20 cellular contexts compared by ENCODE assay signal in the genomic region with DNA sequence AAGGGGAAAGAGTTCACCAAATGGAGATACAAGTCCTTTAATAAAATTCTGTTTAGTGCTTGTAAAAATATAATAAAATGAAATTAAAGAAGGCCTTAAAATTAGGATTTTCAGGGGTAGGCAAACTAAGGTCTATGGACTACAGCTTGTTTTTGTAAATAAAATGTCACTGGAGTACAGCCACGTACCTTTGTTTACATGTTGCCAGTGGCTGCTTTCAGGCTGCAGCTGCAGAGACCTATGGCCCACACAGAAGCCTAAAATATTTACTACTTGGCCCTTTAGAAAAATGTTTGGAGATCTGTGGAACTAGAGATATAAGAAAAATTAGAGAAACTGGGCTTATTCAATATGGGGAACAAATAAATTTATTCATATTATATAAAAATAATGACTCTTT.
DNase-seq lines count a peak whose midpoint lies in the region; ATAC-seq, FAIRE-seq and TF ChIP-seq lines count a peak whose summit lies in the region.
"Had no signal": no experiment of that assay in that cellular context is flagged by ENCODE, and none has a peak within 500 bp of the region (broad histone marks: within the 10 kb centered on the region; RNA-seq: fewer than 3 reads in every experiment).

No MANE protein-coding gene starts in this region.

- H3K27ac Mint-ChIP-seq in GM23338 (0 out of 2 replicates have a peak overlapping the region, but pooled peaks have one; percentile 86), nephron progenitor cell (peak overlapping the region; percentile 66)
- H3K27ac Mint-ChIP-seq in CD4-positive, alpha-beta T cell = no peak overlapping the region
- H3K27ac Mint-ChIP-seq: CD4-positive, CD25-positive, alpha-beta regulatory T cell; CD8-positive, alpha-beta memory T cell had no signal

- no peak overlapping the region for H3K4me3 ChIP-seq in GM23338
- H3K4me3 ChIP-seq in HUES6 (ENCODE audit: low read depth, low read length) = no peak overlapping the region
- no peak overlapping the region for H3K4me3 ChIP-seq in right lobe of liver
- H3K4me3 ChIP-seq: GM12878 had no signal

- H3K4me2 ChIP-seq in GM23338 = no peak overlapping the region

- H3K36me3 ChIP-seq in GM23338 (ENCODE audit: insufficient read depth) (no peaks in the 10 kb centered on the region), HUES6 (ENCODE audit: control insufficient read depth, insufficient read depth, low read length) (no peaks in the 10 kb centered on the region), right lobe of liver (no peaks in the 10 kb centered on the region)

- WGBS in right lobe of liver (ENCODE audit: insufficient coverage, low coverage, low lambda C conversion rate, missing lambda C conversion rate) = 0% methylated on average over 1 of the region's 1 CpG

- no peaks in the 10 kb centered on the region for H3K79me2 ChIP-seq in GM23338 (replicated peaks; ENCODE audit: insufficient read depth)

- no peaks in the 10 kb centered on the region for H3F3A ChIP-seq in GM23338 (replicated peaks; ENCODE audit: low read depth)

- no peak for TF ChIP-seq POLR2A in right lobe of liver (IDR thresholded peaks at IDR 0.05)

- POLR2A ChIA-PET in CD4-positive, alpha-beta T cell (lab: Charles Lee) = no interaction called here

- no peaks in the 10 kb centered on the region for H3K9me2 ChIP-seq in GM23338 (ENCODE audit: insufficient read depth)

- H3K27ac ChIP-seq in GM23338 (ENCODE audit: low read depth) (no peak overlapping the region), HUES6 (ENCODE audit: low read depth, low read length) (0 out of 2 replicates have a peak overlapping the region, but pooled peaks have one; percentile 23), right lobe of liver (peak overlapping the region in 2 of 3 donors; percentile 22 to 24)
- no peak overlapping the region for H3K27ac ChIP-seq in CD4-positive, alpha-beta T cell (ENCODE audit: low read depth, low read length)

- H3K27me3 ChIP-seq in GM23338 (ENCODE audit: insufficient read depth) (no peaks in the 10 kb centered on the region), HUES6 (ENCODE audit: control insufficient read depth, insufficient read depth, low read length) (no peaks in the 10 kb centered on the region), right lobe of liver (no peaks in the 10 kb centered on the region)
- H3K27me3 ChIP-seq in CD4-positive, alpha-beta T cell (ENCODE audit: control insufficient read depth, insufficient read depth, low read length) = no peaks in the 10 kb centered on the region

- TF ChIP-seq CTCF in GM23338 (conservative IDR thresholded peaks at IDR 0.05; ENCODE audit: low read depth in 2 of 2) (no peak), right lobe of liver (IDR thresholded peaks at IDR 0.05) (no peak), nephron progenitor cell (IDR thresholded peaks at IDR 0.05) (no peak)
- no peak for TF ChIP-seq CTCF in CD4-positive, alpha-beta T cell (IDR thresholded peaks at IDR 0.05)

- CTCF ChIA-PET in CD4-positive, alpha-beta T cell (lab: Charles Lee) = no interaction called here

- intact Hi-C loops in right lobe of liver (cut with DNase I) = no loop called here
- intact Hi-C loops in CD4-positive, alpha-beta T cell (cut with DNase I, micrococcal nuclease) = no loop called here

- H2AFZ ChIP-seq in GM23338 = no peak overlapping the region

- H3K9me3 Mint-ChIP-seq in GM23338 (no peaks in the 10 kb centered on the region), nephron progenitor cell (no peaks in the 10 kb centered on the region)
- H3K9me3 Mint-ChIP-seq in CD4-positive, alpha-beta T cell = no peaks in the 10 kb centered on the region
- H3K9me3 Mint-ChIP-seq: CD4-positive, CD25-positive, alpha-beta regulatory T cell; CD8-positive, alpha-beta memory T cell; H9 had no signal

- H3K4me3 Mint-ChIP-seq in GM23338 (no peak overlapping the region), nephron progenitor cell (no peak overlapping the region)
- H3K4me3 Mint-ChIP-seq in CD4-positive, alpha-beta T cell = no peak overlapping the region
- H3K4me3 Mint-ChIP-seq: CD4-positive, CD25-positive, alpha-beta regulatory T cell; CD8-positive, alpha-beta memory T cell; H9 had no signal

- H3K27me3 Mint-ChIP-seq in GM23338 (ENCODE audit: insufficient read depth, low read depth, poor library complexity) = peaks cover 1% of the 10 kb centered on the region
- H3K27me3 Mint-ChIP-seq in nephron progenitor cell (ENCODE audit: low read depth, poor library complexity) = no peaks in the 10 kb centered on the region
- H3K27me3 Mint-ChIP-seq in CD4-positive, alpha-beta T cell = no peaks in the 10 kb centered on the region
- H3K27me3 Mint-ChIP-seq: CD4-positive, CD25-positive, alpha-beta regulatory T cell; CD8-positive, alpha-beta memory T cell had no signal

- H4K20me1 ChIP-seq in GM23338 (replicated peaks; ENCODE audit: insufficient read depth) = no peaks in the 10 kb centered on the region

- H3K9ac ChIP-seq in HUES6 (ENCODE audit: low read length) = no peak overlapping the region

- DNase-seq in GM23338 (ENCODE audit: low spot score) (no peak), right lobe of liver (no peak), nephron progenitor cell (no peak), SIG-M5 (lab: John Stamatoyannopoulos, UW) (no peak), GM19239 (ENCODE audit: insufficient read length, low spot score) (no peak)
- no peak for DNase-seq in CD4-positive, alpha-beta T cell
- DNase-seq: C1 segment of cervical spinal cord; CD4-positive, CD25-positive, alpha-beta regulatory T cell; CD8-positive, alpha-beta memory T cell; DMS 273 treated with DMSO at 0.1 percent for 48 hours; DMS79; EL; GDM1; H9 had no signal

- FAIRE-seq in GM19239 (lab: Jason Lieb, UNC) = no peak
- FAIRE-seq: D721Med, GM12878, H1 had no signal

- ATAC-seq in GM23338 (no peak), right lobe of liver (peak; percentile 70 to 91 (median 78)), HG03354 (IDR thresholded peaks at IDR 0.05; ENCODE audit: poor library complexity, severe bottlenecking, unreplicated experiment) (no peak)
- no peak for ATAC-seq in CD4-positive, alpha-beta T cell (ENCODE audit: poor library complexity)
- ATAC-seq: GM12878, HCT116 had no signal

- peaks cover 7% of the 10 kb centered on the region; the same call in 1 of the 2 replicates for H3K4me1 ChIP-seq in GM23338 (ENCODE audit: insufficient read depth)
- H3K4me1 ChIP-seq in HUES6 (ENCODE audit: control insufficient read depth, insufficient read depth, low read length) = peaks cover 12% of the 10 kb centered on the region
- H3K4me1 ChIP-seq in right lobe of liver = peaks cover 0 to 21% (median under 1%) of the 10 kb centered on the region in 4 donors

- H3K9me3 ChIP-seq in HUES6 (ENCODE audit: control insufficient read depth, insufficient read depth, low read depth, low read length) (no peaks in the 10 kb centered on the region), right lobe of liver (no peaks in the 10 kb centered on the region)
- no peaks in the 10 kb centered on the region for H3K9me3 ChIP-seq in CD4-positive, alpha-beta T cell (ENCODE audit: control insufficient read depth, low read length)

- H3K4me1 Mint-ChIP-seq in GM23338 (peaks cover 25% of the 10 kb centered on the region), nephron progenitor cell (peaks cover 20% of the 10 kb centered on the region)
- no peaks in the 10 kb centered on the region for H3K4me1 Mint-ChIP-seq in CD4-positive, alpha-beta T cell (ENCODE audit: low read depth)
- H3K4me1 Mint-ChIP-seq: CD8-positive, alpha-beta memory T cell had no signal

- H3K36me3 Mint-ChIP-seq in GM23338 (ENCODE audit: low read depth) (no peaks in the 10 kb centered on the region), nephron progenitor cell (ENCODE audit: low read depth) (no peaks in the 10 kb centered on the region)
- no peaks in the 10 kb centered on the region for H3K36me3 Mint-ChIP-seq in CD4-positive, alpha-beta T cell (ENCODE audit: low read depth)
- H3K36me3 Mint-ChIP-seq: CD4-positive, CD25-positive, alpha-beta regulatory T cell; CD8-positive, alpha-beta memory T cell had no signal

Comparison
In these comparisons a context has a peak if more than half of its experiments do, and no peak if none do; other contexts are left out.
1. ATAC-seq: peak in right lobe of liver (4 of 4); none in GM23338 (single experiment), CD4-positive, alpha-beta T cell (single experiment) and HG03354 (single experiment).
2. H3K27ac ChIP-seq: peak in HUES6 (single experiment) and right lobe of liver (2 of 3); none in GM23338 (single experiment) and CD4-positive, alpha-beta T cell (single experiment).